ENCODE assay signal across 8 cellular contexts in genomic region chr1:38559180-38559874, GRCh38.
DNase-seq lines count a peak whose midpoint lies in the region; ATAC-seq, FAIRE-seq and TF ChIP-seq lines count a peak whose summit lies in the region.

No MANE protein-coding gene starts in this region.

- no peaks in the 10 kb centered on the region for H3K36me3 ChIP-seq in bronchial epithelial cell (ENCODE audit: control insufficient read depth, insufficient read depth, low read length)
- H3K36me3 ChIP-seq in rectal smooth muscle tissue (ENCODE audit: control insufficient read depth, insufficient read depth, low read length): no peaks in the 10 kb centered on the region
- no peaks in the 10 kb centered on the region for H3K36me3 ChIP-seq in Caco-2 (ENCODE audit: control insufficient read depth, insufficient read depth, low read length)

- peak; percentile 24 for DNase-seq in GF-D8 (lab: John Stamatoyannopoulos, UW)
- DNase-seq in T-helper 22 cell (ENCODE audit: low read depth): peak; percentile 69
- DNase-seq in bronchial epithelial cell (ENCODE audit: low read depth): peak; percentile 44
- DNase-seq in NCI-H748 treated with DMSO at 0.1 percent for 48 hours (lab: John Stamatoyannopoulos, UW): no peak
- DNase-seq in NCI-H1930 (lab: John Stamatoyannopoulos, UW): no peak
- DNase-seq in Caco-2: no peak

- intact Hi-C loops in Caco-2 (cut with micrococcal nuclease; ENCODE audit: unreplicated experiment): no loop called here

- peaks cover 2% of the 10 kb centered on the region for H3K27me3 Mint-ChIP-seq in Caco-2 (ENCODE audit: insufficient read depth, unreplicated experiment)

- H3K27ac ChIP-seq in rectal smooth muscle tissue (ENCODE audit: low read depth, low read length): no peak overlapping the region

- H3K9ac ChIP-seq in rectal smooth muscle tissue (ENCODE audit: low read length): no peak overlapping the region

- no peaks in the 10 kb centered on the region for H3K4me1 ChIP-seq in rectal smooth muscle tissue (ENCODE audit: control insufficient read depth, insufficient read depth, low read length)
- H3K4me1 ChIP-seq in Caco-2: no peaks in the 10 kb centered on the region

- CTCF ChIA-PET in Caco-2 (lab: Charles Lee): no interaction called here

- FAIRE-seq in bronchial epithelial cell (lab: Jason Lieb, UNC): no peak

- BruUV-seq in Caco-2 (replicated peaks; lab: Mats Ljungman, UMichigan): no TSS peak

- peak; percentile 70 for ATAC-seq in HG02759 (IDR thresholded peaks at IDR 0.05; ENCODE audit: unreplicated experiment)

- POLR2A ChIA-PET in Caco-2 (lab: Charles Lee): no interaction called here

- no peaks in the 10 kb centered on the region for H3K36me3 Mint-ChIP-seq in Caco-2 (ENCODE audit: insufficient read depth, unreplicated experiment)

- H3K4me1 Mint-ChIP-seq in Caco-2 (ENCODE audit: low read depth, unreplicated experiment): no peaks in the 10 kb centered on the region

- H3K9me3 Mint-ChIP-seq in Caco-2 (ENCODE audit: unreplicated experiment): no peaks in the 10 kb centered on the region

- TF ChIP-seq CTCF in bronchial epithelial cell (IDR thresholded peaks at IDR 0.05; ENCODE audit: insufficient read depth, low read length, severe bottlenecking): no peak
- TF ChIP-seq CTCF in Caco-2 (IDR thresholded peaks at IDR 0.05; ENCODE audit: insufficient read depth in 1 of 2, low read depth in 1 of 2, low read length in 1 of 2, severe bottlenecking in 1 of 2, unreplicated experiment in 1 of 2): no peak

- H3K9me3 ChIP-seq in Caco-2: no peaks in the 10 kb centered on the region

- H3K27me3 ChIP-seq in bronchial epithelial cell (ENCODE audit: control insufficient read depth, insufficient read depth, low read length) (peaks cover 2% of the 10 kb centered on the region), rectal smooth muscle tissue (ENCODE audit: control insufficient read depth, insufficient read depth, low read length) (peaks cover 8% of the 10 kb centered on the region), Caco-2 (replicated peaks; ENCODE audit: control insufficient read depth, insufficient read depth, low read length) (no peaks in the 10 kb centered on the region)

- H3K4me3 ChIP-seq in bronchial epithelial cell (ENCODE audit: low read depth, low read length): no peak overlapping the region
- H3K4me3 ChIP-seq in rectal smooth muscle tissue (ENCODE audit: low read length): peak overlapping the region; percentile 44
- no peak overlapping the region for H3K4me3 ChIP-seq in Caco-2 (ENCODE audit: low read depth, low read length)

- H3K4me3 Mint-ChIP-seq in Caco-2 (ENCODE audit: unreplicated experiment): no peak overlapping the region

- H3K27ac Mint-ChIP-seq in Caco-2 (ENCODE audit: unreplicated experiment): no peak overlapping the region

Comparison
In these comparisons a context has a peak if more than half of its experiments do, and no peak if none do; other contexts are left out.
1. DNase-seq: peak in GF-D8 (single experiment), T-helper 22 cell (single experiment) and bronchial epithelial cell (single experiment); none in NCI-H748 treated with DMSO at 0.1 percent for 48 hours (single experiment), NCI-H1930 (0 of 2) and Caco-2 (0 of 2).